In the genomic region with DNA sequence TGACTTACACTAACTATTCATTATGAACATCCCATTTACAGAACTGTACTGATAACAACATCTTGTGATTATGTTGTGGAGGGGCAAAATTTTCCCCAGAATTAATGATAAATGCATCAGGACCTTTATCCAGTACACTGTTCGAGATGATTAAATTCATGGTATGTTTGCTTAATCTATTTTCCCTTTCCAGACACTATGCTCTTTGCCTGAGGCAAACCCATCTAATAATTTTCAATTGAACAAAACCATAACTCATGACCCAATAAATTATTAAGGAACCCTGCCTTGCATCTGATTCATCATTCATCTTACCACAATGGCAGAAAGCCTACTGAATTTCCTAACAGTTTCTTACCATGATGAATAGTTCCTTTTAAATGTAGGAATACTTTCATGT, we compare ENCODE assay signal across 22 cellular contexts.
"Had no signal": no experiment of that assay in that cellular context is flagged by ENCODE, and none has a peak within 500 bp of the region (broad histone marks: within the 10 kb centered on the region; RNA-seq: fewer than 3 reads in every experiment).

No MANE protein-coding gene starts in this region.

- H3K4me3 ChIP-seq: cardiac muscle cell, coronary artery, dorsolateral prefrontal cortex, left lung, lower lobe of right lung, spleen, tibial nerve had no signal

- H3K36me3 Mint-ChIP-seq: activated naive CD8-positive, alpha-beta T cell; natural killer cell had no signal

- H3K36me3 ChIP-seq: cardiac muscle cell, left lung, lower lobe of right lung, spleen, tibial nerve had no signal

- DNase-seq: activated CD4-positive, alpha-beta T cell treated with anti-CD3 and anti-CD28 coated beads for 36 hours; activated CD4-positive, CD25-positive, alpha-beta regulatory T cell; activated effector memory CD4-positive, alpha-beta T cell treated with Interleukin-2 at 50 U/mL for 16 hours; activated naive CD4-positive, alpha-beta T cell treated with Interleukin-2 at 50 U/mL for 16 hours; activated T-cell treated with anti-CD3 and anti-CD28 coated beads for 4 hours; anterior cingulate cortex; dorsolateral prefrontal cortex; effector memory CD4-positive, alpha-beta T cell; foreskin fibroblast; left lung; lower lobe of right lung; mesendoderm; natural killer cell; posterior cingulate gyrus; right cardiac atrium; spleen; stimulated activated naive CD4-positive, alpha-beta T cell treated with Interleukin-2 at 50 U/mL for 16 hours had no signal

- H3K4me1 Mint-ChIP-seq: activated CD4-positive, alpha-beta T cell treated with anti-CD3 and anti-CD28 coated beads for 36 hours; natural killer cell had no signal

- H3K9me3 ChIP-seq: left lung, lower lobe of right lung, spleen, tibial nerve had no signal

- H3K27me3 Mint-ChIP-seq: activated CD4-positive, alpha-beta T cell treated with anti-CD3 and anti-CD28 coated beads for 36 hours had no signal

- ATAC-seq: activated CD4-positive, alpha-beta T cell treated with anti-CD3 and anti-CD28 coated beads for 36 hours; esophagus mucosa; left lung; lower lobe of right lung; natural killer cell; right cardiac atrium had no signal

- H3K4me1 ChIP-seq: left lung, lower lobe of right lung, spleen had no signal

- H3K27ac ChIP-seq: cardiac muscle cell, coronary artery, dorsolateral prefrontal cortex, left lung, lower lobe of right lung, spleen, tibial nerve had no signal

- H3K4me3 Mint-ChIP-seq: activated CD4-positive, alpha-beta T cell treated with anti-CD3 and anti-CD28 coated beads for 36 hours; activated naive CD8-positive, alpha-beta T cell; natural killer cell had no signal

- H3K27ac Mint-ChIP-seq: activated CD4-positive, alpha-beta T cell treated with anti-CD3 and anti-CD28 coated beads for 36 hours; activated naive CD8-positive, alpha-beta T cell; natural killer cell had no signal

- H3K27me3 ChIP-seq: cardiac muscle cell, left lung, spleen, tibial nerve had no signal
